In the genomic region with DNA sequence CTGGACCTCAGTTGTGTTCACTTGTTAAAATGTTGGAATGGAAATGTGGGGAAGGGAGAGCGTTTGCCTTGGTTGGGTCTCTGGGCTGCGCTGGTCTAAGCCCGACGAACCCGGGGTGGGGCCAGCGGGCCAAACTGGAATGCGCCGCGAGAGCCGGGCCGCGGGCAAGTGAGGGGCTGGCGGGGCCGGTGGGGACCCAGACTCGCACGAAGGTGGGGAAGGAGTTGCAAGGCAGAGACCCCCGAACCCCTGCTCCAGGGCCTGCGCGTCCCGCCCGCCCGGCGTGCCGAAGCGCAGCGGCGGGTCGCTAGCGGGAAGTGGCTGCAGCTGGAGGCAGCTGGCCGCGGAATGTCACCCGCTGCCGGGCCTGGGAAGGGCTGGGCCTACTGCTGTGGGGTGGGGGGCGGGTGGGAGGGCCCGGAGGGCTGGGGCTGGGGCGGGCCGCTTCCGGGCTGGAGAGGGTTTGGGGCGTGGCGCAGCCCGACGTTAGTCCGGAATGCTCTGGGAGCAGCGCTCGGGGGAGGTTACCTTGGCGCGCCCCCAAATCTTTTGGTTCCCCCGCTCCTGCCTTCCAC, we compare ENCODE assay signal across 1 cellular context.
TF ChIP-seq lines count a peak whose summit lies in the region.

No MANE protein-coding gene starts in this region.

TF ChIP-seq in HCT116, 20 proteins besides CTCF, POLR2A, EP300 and RAD21:
- TF ChIP-seq, protein P1, sequence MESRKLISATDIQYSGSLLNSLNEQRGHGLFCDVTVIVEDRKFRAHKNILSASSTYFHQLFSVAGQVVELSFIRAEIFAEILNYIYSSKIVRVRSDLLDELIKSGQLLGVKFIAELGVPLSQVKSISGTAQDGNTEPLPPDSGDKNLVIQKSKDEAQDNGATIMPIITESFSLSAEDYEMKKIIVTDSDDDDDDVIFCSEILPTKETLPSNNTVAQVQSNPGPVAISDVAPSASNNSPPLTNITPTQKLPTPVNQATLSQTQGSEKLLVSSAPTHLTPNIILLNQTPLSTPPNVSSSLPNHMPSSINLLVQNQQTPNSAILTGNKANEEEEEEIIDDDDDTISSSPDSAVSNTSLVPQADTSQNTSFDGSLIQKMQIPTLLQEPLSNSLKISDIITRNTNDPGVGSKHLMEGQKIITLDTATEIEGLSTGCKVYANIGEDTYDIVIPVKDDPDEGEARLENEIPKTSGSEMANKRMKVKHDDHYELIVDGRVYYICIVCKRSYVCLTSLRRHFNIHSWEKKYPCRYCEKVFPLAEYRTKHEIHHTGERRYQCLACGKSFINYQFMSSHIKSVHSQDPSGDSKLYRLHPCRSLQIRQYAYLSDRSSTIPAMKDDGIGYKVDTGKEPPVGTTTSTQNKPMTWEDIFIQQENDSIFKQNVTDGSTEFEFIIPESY (IDR thresholded peaks at IDR 0.05; ENCODE audit: extremely low read depth, insufficient replicate concordance, low read length) = no peak
- TF ChIP-seq POLR2AphosphoS5 (IDR thresholded peaks at IDR 0.05; ENCODE audit: low read depth, low read length) (0 out of 2 replicates have a peak, but pooled peaks have one; percentile 22), ELF1 (IDR thresholded peaks at IDR 0.05; ENCODE audit: borderline replicate concordance, low read depth) (no peak)
